ENCODE assay signal across 20 cellular contexts in the genomic region with DNA sequence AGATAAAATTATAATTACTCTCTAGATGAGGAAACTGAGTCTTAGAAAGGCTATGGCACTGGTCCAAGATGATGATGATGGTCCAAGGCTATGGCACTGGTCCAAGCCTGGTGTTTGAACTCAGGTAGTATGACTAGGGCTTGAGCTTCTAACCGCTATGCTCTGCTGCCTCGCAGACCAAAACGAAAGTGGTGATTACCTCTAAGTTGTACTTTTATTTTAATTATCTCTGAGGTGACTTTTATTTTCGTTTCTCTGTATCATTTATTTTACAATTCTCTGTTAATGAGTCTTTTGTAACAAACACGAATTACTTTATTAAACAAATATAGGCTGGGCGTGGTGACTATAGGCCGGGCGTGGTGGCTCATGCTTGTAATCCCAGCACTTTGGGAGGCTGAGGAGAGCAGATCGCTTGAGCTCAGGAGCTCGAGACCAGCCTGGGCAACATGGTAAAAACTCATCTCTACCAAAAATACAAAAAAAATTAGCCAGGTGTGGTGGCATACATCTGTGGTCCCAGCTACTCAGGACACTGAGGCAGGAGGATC. TPM values are rescaled to one million over a fixed set of nuclear protein-coding genes. Genes with fewer than 3 reads are reported as not detected.
DNase-seq lines count a peak whose midpoint lies in the region; ATAC-seq, FAIRE-seq and TF ChIP-seq lines count a peak whose summit lies in the region.
"Had no signal": no experiment of that assay in that cellular context is flagged by ENCODE, and none has a peak within 500 bp of the region (broad histone marks: within the 10 kb centered on the region; RNA-seq: fewer than 3 reads in every experiment).

No MANE protein-coding gene starts in this region.

- H3K9me3 ChIP-seq in Loucy (ENCODE audit: insufficient read depth, low read depth, low read length) = no peaks in the 10 kb centered on the region
- no peaks in the 10 kb centered on the region for H3K9me3 ChIP-seq in stomach
- no peaks in the 10 kb centered on the region for H3K9me3 ChIP-seq in pancreas

- H3F3A ChIP-seq in Loucy (ENCODE audit: low read depth) = peaks cover 3% of the 10 kb centered on the region; the same call in 1 of the 2 replicates

- DNase-seq in GM12865 (ENCODE audit: low read depth) (peak; percentile 9), left colon (peak; percentile 30 to 32), stomach (no peak), pancreas (no peak), WTC11 (ENCODE audit: low spot score) (no peak), RWPE1 (ENCODE audit: low spot score) (no peak)
- no peak for DNase-seq in stimulated activated CD4-positive, alpha-beta T cell treated with anti-CD3 and anti-CD28 coated beads, Interleukin-4, amount 100 ng/mL, for 4 hours
- DNase-seq: Calu3; CD8-positive, alpha-beta T cell; DND-41; EL; GOT3; H7 had no signal

- H3K36me3 Mint-ChIP-seq in WTC11 = peaks cover 3% of the 10 kb centered on the region
- H3K36me3 Mint-ChIP-seq: CD8-positive, alpha-beta T cell; IgD-negative memory B cell had no signal

- TF ChIP-seq CTCF in GM12865 (IDR thresholded peaks at IDR 0.05; ENCODE audit: insufficient read depth, low read depth, low read length, missing control alignments) (no peak), Loucy (conservative IDR thresholded peaks at IDR 0.05; ENCODE audit: low read length) (no peak), stomach (IDR thresholded peaks at IDR 0.05) (no peak), pancreas (IDR thresholded peaks at IDR 0.05) (no peak), WTC11 (IDR thresholded peaks at IDR 0.05) (no peak), RWPE1 (conservative IDR thresholded peaks at IDR 0.05; ENCODE audit: low read depth) (no peak)

- H4K20me1 ChIP-seq in Loucy (ENCODE audit: insufficient read depth, low read length, poor library complexity, severe bottlenecking) = no peaks in the 10 kb centered on the region
- H4K20me1 ChIP-seq: BLaER1 treated with 17β-estradiol and CSF1 and Interleukin-3, amounts not matched to agents 10 nM and 100 nM had no signal

- H3K4me1 Mint-ChIP-seq in WTC11 = peaks cover 10% of the 10 kb centered on the region

- H3K4me3 ChIP-seq in GM12865 (ENCODE audit: low read depth, low read length) (no peak overlapping the region), Loucy (ENCODE audit: low read length, poor library complexity, severe bottlenecking) (no peak overlapping the region), stomach (no peak overlapping the region), pancreas (no peak overlapping the region)
- H3K4me3 ChIP-seq: BLaER1 treated with 17β-estradiol and CSF1 and Interleukin-3, amounts not matched to agents 10 nM and 100 nM had no signal

- no peak for TF ChIP-seq POLR2A in stomach (IDR thresholded peaks at IDR 0.05)

- H2AFZ ChIP-seq in Loucy (ENCODE audit: low read length) = no peak overlapping the region

- intact Hi-C loops in left colon (cut with DNase I, micrococcal nuclease) (no loop called here), stomach (cut with DNase I; ENCODE audit: low total_unique reads) (no loop called here), pancreas (cut with DNase I) (no loop called here)

- no peaks in the 10 kb centered on the region for H3K9me3 Mint-ChIP-seq in WTC11
- H3K9me3 Mint-ChIP-seq: CD8-positive, alpha-beta T cell; IgD-negative memory B cell had no signal

- ATAC-seq in left colon (peak; percentile 77), pancreas (no peak), WTC11 (no peak)
- ATAC-seq: CD8-positive, alpha-beta T cell; HCT116; HepG2 had no signal

- no peaks in the 10 kb centered on the region for H3K9me2 ChIP-seq in Loucy (replicated peaks; ENCODE audit: low read depth, low read length)

- POLR2A ChIA-PET in WTC11 (lab: Charles Lee) = no interaction called here
- POLR2A ChIA-PET in RWPE1 (lab: Yijun Ruan, JAX; ENCODE audit: low non-redundant PET) = no interaction called here

- 42 to 58% (median 52%) methylated on average over 10 of the region's 10 CpGs for WGBS in stomach, 5 donors
- 89 to 94% methylated on average over 10 of the region's 10 CpGs for WGBS in pancreas, 2 donors

- H3K36me3 ChIP-seq in Loucy (ENCODE audit: insufficient read depth, low read length) (no peaks in the 10 kb centered on the region), stomach (peaks cover 0 to 18% (median 10%) of the 10 kb centered on the region in 4 donors), pancreas (no peaks in the 10 kb centered on the region)
- H3K36me3 ChIP-seq: BLaER1 treated with 17β-estradiol and CSF1 and Interleukin-3, amounts not matched to agents 10 nM and 100 nM had no signal

- no peak for TF ChIP-seq EP300 in stomach (IDR thresholded peaks at IDR 0.05)

- H3K4me1 ChIP-seq in Loucy (ENCODE audit: insufficient read depth, low read length, poor library complexity, severe bottlenecking) (peaks cover 86% of the 10 kb centered on the region), stomach (peaks cover 0 to 26% (median 17%) of the 10 kb centered on the region in 4 donors), pancreas (no peaks in the 10 kb centered on the region)

- H3K4me3 Mint-ChIP-seq in WTC11 = no peak overlapping the region
- H3K4me3 Mint-ChIP-seq: B cell; CD8-positive, alpha-beta T cell had no signal

- CTCF ChIA-PET in WTC11 (lab: Charles Lee) (interaction anchor here (0.6 kb wide), 1 partner anchor 102 kb away, joined by 4 read pairs; no protein-coding TSS in a partner anchor), RWPE1 (lab: Yijun Ruan, JAX) (interaction anchor here (0.6 kb wide), 1 partner anchor 20 kb away, joined by 4 read pairs; no protein-coding TSS in a partner anchor)

- H3K79me2 ChIP-seq in Loucy (ENCODE audit: insufficient read depth, low read length) = peaks cover 33% of the 10 kb centered on the region

- H3K27ac ChIP-seq in stomach = peak overlapping the region; percentile 39 to 71 (median 54)
- no peak overlapping the region for H3K27ac ChIP-seq in pancreas
- no peak overlapping the region for H3K27ac ChIP-seq in RWPE1
- H3K27ac ChIP-seq: BLaER1 treated with 17β-estradiol and CSF1 and Interleukin-3, amounts not matched to agents 10 nM and 100 nM had no signal

- no peaks in the 10 kb centered on the region for H3K27me3 Mint-ChIP-seq in WTC11 (ENCODE audit: low read depth)
- H3K27me3 Mint-ChIP-seq: B cell, IgD-negative memory B cell had no signal

- no peak overlapping the region for H3K9ac ChIP-seq in Loucy (ENCODE audit: low read depth, low read length, poor library complexity, severe bottlenecking)
- H3K9ac ChIP-seq: BLaER1 treated with 17β-estradiol and CSF1 and Interleukin-3, amounts not matched to agents 10 nM and 100 nM had no signal

- H3K27ac Mint-ChIP-seq in WTC11 = no peak overlapping the region
- H3K27ac Mint-ChIP-seq: B cell; CD8-positive, alpha-beta T cell had no signal

- no peak for FAIRE-seq in pancreas (lab: Jason Lieb, UNC)
- FAIRE-seq: GM12892, HepG2 had no signal

- H3K4me2 ChIP-seq in Loucy (ENCODE audit: low read depth, low read length, poor library complexity, severe bottlenecking) = peak overlapping the region; percentile 33
- H3K4me2 ChIP-seq: BLaER1 treated with 17β-estradiol and CSF1 and Interleukin-3, amounts not matched to agents 10 nM and 100 nM had no signal

- H3K27me3 ChIP-seq in Loucy (ENCODE audit: insufficient read depth, low read length, poor library complexity, severe bottlenecking) = no peaks in the 10 kb centered on the region
- no peaks in the 10 kb centered on the region for H3K27me3 ChIP-seq in stomach
- no peaks in the 10 kb centered on the region for H3K27me3 ChIP-seq in pancreas

TF ChIP-seq in WTC11, 78 proteins besides CTCF, POLR2A, EP300 and RAD21 (continues in another document):
- TF ChIP-seq, protein P1, sequence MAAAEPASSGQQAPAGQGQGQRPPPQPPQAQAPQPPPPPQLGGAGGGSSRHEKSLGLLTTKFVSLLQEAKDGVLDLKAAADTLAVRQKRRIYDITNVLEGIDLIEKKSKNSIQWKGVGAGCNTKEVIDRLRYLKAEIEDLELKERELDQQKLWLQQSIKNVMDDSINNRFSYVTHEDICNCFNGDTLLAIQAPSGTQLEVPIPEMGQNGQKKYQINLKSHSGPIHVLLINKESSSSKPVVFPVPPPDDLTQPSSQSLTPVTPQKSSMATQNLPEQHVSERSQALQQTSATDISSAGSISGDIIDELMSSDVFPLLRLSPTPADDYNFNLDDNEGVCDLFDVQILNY (CRISPR knock-in tag; IDR thresholded peaks at IDR 0.05) = no peak
- no peak for TF ChIP-seq CREB1 (CRISPR knock-in tag; IDR thresholded peaks at IDR 0.05)
- no peak for TF ChIP-seq NFATC4 (CRISPR knock-in tag; IDR thresholded peaks at IDR 0.05)
- no peak for TF ChIP-seq FOXJ3 (CRISPR knock-in tag; IDR thresholded peaks at IDR 0.05; ENCODE audit: borderline replicate concordance)
- TF ChIP-seq CBFB (CRISPR knock-in tag; IDR thresholded peaks at IDR 0.05; ENCODE audit: low read depth) = no peak
- TF ChIP-seq NFYB (CRISPR knock-in tag; conservative IDR thresholded peaks at IDR 0.05; ENCODE audit: low read depth) = no peak
- TF ChIP-seq PRRX2 (CRISPR knock-in tag; IDR thresholded peaks at IDR 0.05) = no peak
- no peak for TF ChIP-seq TEAD1 (CRISPR knock-in tag; IDR thresholded peaks at IDR 0.05)
- no peak for TF ChIP-seq SMAD3 (CRISPR knock-in tag; IDR thresholded peaks at IDR 0.05; ENCODE audit: borderline replicate concordance)
- no peak for TF ChIP-seq GTF2I (CRISPR knock-in tag; conservative IDR thresholded peaks at IDR 0.05)
- TF ChIP-seq, protein P2, sequence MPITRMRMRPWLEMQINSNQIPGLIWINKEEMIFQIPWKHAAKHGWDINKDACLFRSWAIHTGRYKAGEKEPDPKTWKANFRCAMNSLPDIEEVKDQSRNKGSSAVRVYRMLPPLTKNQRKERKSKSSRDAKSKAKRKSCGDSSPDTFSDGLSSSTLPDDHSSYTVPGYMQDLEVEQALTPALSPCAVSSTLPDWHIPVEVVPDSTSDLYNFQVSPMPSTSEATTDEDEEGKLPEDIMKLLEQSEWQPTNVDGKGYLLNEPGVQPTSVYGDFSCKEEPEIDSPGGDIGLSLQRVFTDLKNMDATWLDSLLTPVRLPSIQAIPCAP (CRISPR knock-in tag; IDR thresholded peaks at IDR 0.05) = no peak
- no peak for TF ChIP-seq ZNF416 (CRISPR knock-in tag; IDR thresholded peaks at IDR 0.05)

RNA-seq across cellular contexts. Expression of a gene that starts 5.6 kb away (rescaled TPM):
- total RNA-seq in left colon (1 to 10 TPM; 3.0 to 4.9 TPM), stomach (10 to 100 TPM in 3 of 5 donors, 1 to 10 TPM in 2; 5.5 to 31.7 (median 18.0) TPM), pancreas (1 to 10 TPM in 4 of 6 donors, under 1 TPM in 2; 0.88 to 4.9 (median 1.7) TPM), WTC11 (2021) (8.5 to 10.5 TPM (median 9.2 TPM) in 3 replicates)
- polyA plus RNA-seq in stomach (1 to 10 TPM; 4.7 to 7.3 (median 7.2) TPM), pancreas (1 to 10 TPM; 2.5 to 2.8 TPM)
- polyA plus RNA-seq: IgD-negative memory B cell had no signal

RNA-seq across cellular contexts. Expression of a gene that starts 5.7 kb away (rescaled TPM):
- total RNA-seq in left colon (10 to 100 TPM; 24.9 to 26.8 TPM), stomach (10 to 100 TPM in 4 of 5 donors, 1 to 10 TPM in 1; 9.6 to 49.0 (median 23.7) TPM), pancreas (10 to 100 TPM in 3 of 6 donors, 1 to 10 TPM in 3; 7.9 to 12.1 (median 10.0) TPM), WTC11 (2021) (15.7 to 18.3 TPM (median 16.9 TPM) in 3 replicates)
- polyA plus RNA-seq in stomach (10 to 100 TPM in 1 of 3 donors, 1 to 10 TPM in 2; 8.5 to 10.6 (median 9.6) TPM), pancreas (1 to 10 TPM; 8.3 to 8.7 TPM)

RNA-seq across cellular contexts. Expression of a gene that starts 48.1 kb away (rescaled TPM):
- total RNA-seq in left colon (10 to 100 TPM; 40.9 to 48.0 TPM), stomach (10 to 100 TPM in 4 of 5 donors, 1 to 10 TPM in 1; 5.8 to 78.1 (median 15.6) TPM), pancreas (100 to 1,000 TPM in 1 of 6 donors, 10 to 100 TPM in 5; 39.1 to 104 (median 44.1) TPM), WTC11 (2021) (5.0 to 6.5 TPM (median 6.5 TPM) in 3 replicates)
- polyA plus RNA-seq in stomach (100 to 1,000 TPM in 1 of 3 donors, 10 to 100 TPM in 2; 46.3 to 114 (median 48.8) TPM), pancreas (10 to 100 TPM; 50.0 to 67.5 TPM)

Comparison
In these comparisons a context has a peak if more than half of its experiments do, and no peak if none do; other contexts are left out.
1. DNase-seq: peak in GM12865 (single experiment) and left colon (2 of 2); none in stomach (single experiment), pancreas (0 of 6), WTC11 (single experiment), RWPE1 (single experiment) and stimulated activated CD4-positive, alpha-beta T cell treated with anti-CD3 and anti-CD28 coated beads, Interleukin-4, amount 100 ng/mL, for 4 hours (0 of 2).
2. H3K27ac ChIP-seq: peak in stomach (5 of 5); none in pancreas (0 of 4) and RWPE1 (single experiment).